Comparison of ENCODE assay signal across 23 cellular contexts in genomic region chr22:46799626-46800025, GRCh38.
"Had no signal": no experiment of that assay in that cellular context is flagged by ENCODE, and none has a peak within 500 bp of the region (broad histone marks: within the 10 kb centered on the region; RNA-seq: fewer than 3 reads in every experiment).

No MANE protein-coding gene starts in this region.

- H3K27me3 Mint-ChIP-seq: activated CD4-positive, alpha-beta memory T cell treated with anti-CD3 and anti-CD28 coated beads, Interleukin-2, amount 10 ng/mL, durations not matched to agents 7 days and 5 days; activated CD4-positive, alpha-beta T cell treated with anti-CD3 and anti-CD28 coated beads, Interleukin-2, amount 10 ng/mL, durations not matched to agents 7 days and 5 days; activated naive CD8-positive, alpha-beta T cell; brain; central memory CD8-positive, alpha-beta T cell; T-helper 17 cell had no signal

- DNase-seq: activated CD4-positive, alpha-beta memory T cell treated with anti-CD3 and anti-CD28 coated beads, Interleukin-2, amount 10 ng/mL, durations not matched to agents 7 days and 5 days; activated CD4-positive, alpha-beta T cell treated with anti-CD3 and anti-CD28 coated beads for 1 hour; activated CD4-positive, alpha-beta T cell treated with anti-CD3 and anti-CD28 coated beads, Interleukin-2, amount 10 ng/mL, durations not matched to agents 7 days and 5 days; activated effector memory CD4-positive, alpha-beta T cell treated with Interleukin-2 at 50 U/mL for 16 hours; activated naive CD4-positive, alpha-beta T cell; activated T-cell treated with anti-CD3 and anti-CD28 coated beads for 4 hours; amygdala; KG1; NCI-H1048; NCI-H146; NCI-H2029; NCI-H2107; NCI-H226; NCI-H526 treated with DMSO at 0.1 percent for 48 hours; NCI-H82; SIG-M5; T-helper 17 cell; T-helper 9 cell had no signal

- ATAC-seq: T-helper 17 cell had no signal

- H3K9me3 Mint-ChIP-seq: activated CD4-positive, alpha-beta memory T cell treated with anti-CD3 and anti-CD28 coated beads, Interleukin-2, amount 10 ng/mL, durations not matched to agents 7 days and 5 days; activated CD4-positive, alpha-beta T cell treated with anti-CD3 and anti-CD28 coated beads, Interleukin-2, amount 10 ng/mL, durations not matched to agents 7 days and 5 days; brain; central memory CD8-positive, alpha-beta T cell; WTC11 had no signal

- H3K4me3 Mint-ChIP-seq: activated CD4-positive, alpha-beta memory T cell treated with anti-CD3 and anti-CD28 coated beads, Interleukin-2, amount 10 ng/mL, durations not matched to agents 7 days and 5 days; activated CD4-positive, alpha-beta T cell treated with anti-CD3 and anti-CD28 coated beads, Interleukin-2, amount 10 ng/mL, durations not matched to agents 7 days and 5 days; activated naive CD8-positive, alpha-beta T cell; central memory CD8-positive, alpha-beta T cell; T-helper 17 cell; WTC11 had no signal

- H3K27ac Mint-ChIP-seq: activated CD4-positive, alpha-beta memory T cell treated with anti-CD3 and anti-CD28 coated beads, Interleukin-2, amount 10 ng/mL, durations not matched to agents 7 days and 5 days; activated CD4-positive, alpha-beta T cell treated with anti-CD3 and anti-CD28 coated beads, Interleukin-2, amount 10 ng/mL, durations not matched to agents 7 days and 5 days; activated naive CD8-positive, alpha-beta T cell; WTC11 had no signal

- FAIRE-seq: astrocyte had no signal
